ENCODE assay signal across 1 cellular context in genomic region chr5:61575103-61575502, GRCh38.
A peak's percentile ranks its signal among the peaks of the same experiment; 100 is the strongest.
TF ChIP-seq lines count a peak whose summit lies in the region.

No MANE protein-coding gene starts in this region.

TF ChIP-seq in K562, 482 proteins besides CTCF, POLR2A, EP300 and RAD21 (continued from another document):
- TF ChIP-seq BRF2 (IDR thresholded peaks at IDR 0.05; ENCODE audit: borderline replicate concordance, insufficient read depth, insufficient read length) (no peak), ARID4B (CRISPR knock-in tag; IDR thresholded peaks at IDR 0.05) (no peak), MTA3 (IDR thresholded peaks at IDR 0.05; ENCODE audit: borderline replicate concordance) (no peak), MEF2D (tag; conservative IDR thresholded peaks at IDR 0.05; ENCODE audit: low read depth) (no peak), ZNF133 (CRISPR knock-in tag; IDR thresholded peaks at IDR 0.05) (no peak), TCF3 (CRISPR knock-in tag; IDR thresholded peaks at IDR 0.05) (peak; percentile 51), CBFA2T2 (conservative IDR thresholded peaks at IDR 0.05) (peak; percentile 61), FOXM1 (IDR thresholded peaks at IDR 0.05; ENCODE audit: low read depth) (no peak), FOXM1 (CRISPR knock-in tag; IDR thresholded peaks at IDR 0.05; ENCODE audit: low read depth) (no peak), RCOR1 (IDR thresholded peaks at IDR 0.05; ENCODE audit: borderline replicate concordance in 1 of 2, low read depth in 2 of 2, low read length in 2 of 2) (peak in 1 of 2 experiments; percentile 48; a peak in 1 of 4 replicates), NCOR1 (IDR thresholded peaks at IDR 0.05) (peak; percentile 47), KLF16 (IDR thresholded peaks at IDR 0.05) (0 out of 2 replicates have a peak, but pooled peaks have one; percentile 10), ARID1B (IDR thresholded peaks at IDR 0.05) (peak; percentile 69), USF2 (CRISPR knock-in tag; IDR thresholded peaks at IDR 0.05) (peak; percentile 46; the same call in 1 of the 2 replicates), NCOA2 (IDR thresholded peaks at IDR 0.05; ENCODE audit: partially characterized antibody in 2 of 2) (no peak)
- TF ChIP-seq, protein P1, sequence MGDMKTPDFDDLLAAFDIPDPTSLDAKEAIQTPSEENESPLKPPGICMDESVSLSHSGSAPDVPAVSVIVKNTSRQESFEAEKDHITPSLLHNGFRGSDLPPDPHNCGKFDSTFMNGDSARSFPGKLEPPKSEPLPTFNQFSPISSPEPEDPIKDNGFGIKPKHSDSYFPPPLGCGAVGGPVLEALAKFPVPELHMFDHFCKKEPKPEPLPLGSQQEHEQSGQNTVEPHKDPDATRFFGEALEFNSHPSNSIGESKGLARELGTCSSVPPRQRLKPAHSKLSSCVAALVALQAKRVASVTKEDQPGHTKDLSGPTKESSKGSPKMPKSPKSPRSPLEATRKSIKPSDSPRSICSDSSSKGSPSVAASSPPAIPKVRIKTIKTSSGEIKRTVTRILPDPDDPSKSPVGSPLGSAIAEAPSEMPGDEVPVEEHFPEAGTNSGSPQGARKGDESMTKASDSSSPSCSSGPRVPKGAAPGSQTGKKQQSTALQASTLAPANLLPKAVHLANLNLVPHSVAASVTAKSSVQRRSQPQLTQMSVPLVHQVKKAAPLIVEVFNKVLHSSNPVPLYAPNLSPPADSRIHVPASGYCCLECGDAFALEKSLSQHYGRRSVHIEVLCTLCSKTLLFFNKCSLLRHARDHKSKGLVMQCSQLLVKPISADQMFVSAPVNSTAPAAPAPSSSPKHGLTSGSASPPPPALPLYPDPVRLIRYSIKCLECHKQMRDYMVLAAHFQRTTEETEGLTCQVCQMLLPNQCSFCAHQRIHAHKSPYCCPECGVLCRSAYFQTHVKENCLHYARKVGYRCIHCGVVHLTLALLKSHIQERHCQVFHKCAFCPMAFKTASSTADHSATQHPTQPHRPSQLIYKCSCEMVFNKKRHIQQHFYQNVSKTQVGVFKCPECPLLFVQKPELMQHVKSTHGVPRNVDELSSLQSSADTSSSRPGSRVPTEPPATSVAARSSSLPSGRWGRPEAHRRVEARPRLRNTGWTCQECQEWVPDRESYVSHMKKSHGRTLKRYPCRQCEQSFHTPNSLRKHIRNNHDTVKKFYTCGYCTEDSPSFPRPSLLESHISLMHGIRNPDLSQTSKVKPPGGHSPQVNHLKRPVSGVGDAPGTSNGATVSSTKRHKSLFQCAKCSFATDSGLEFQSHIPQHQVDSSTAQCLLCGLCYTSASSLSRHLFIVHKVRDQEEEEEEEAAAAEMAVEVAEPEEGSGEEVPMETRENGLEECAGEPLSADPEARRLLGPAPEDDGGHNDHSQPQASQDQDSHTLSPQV (IDR thresholded peaks at IDR 0.05), result peak; percentile 56
